ENCODE assay signal across 18 cellular contexts in the genomic region with DNA sequence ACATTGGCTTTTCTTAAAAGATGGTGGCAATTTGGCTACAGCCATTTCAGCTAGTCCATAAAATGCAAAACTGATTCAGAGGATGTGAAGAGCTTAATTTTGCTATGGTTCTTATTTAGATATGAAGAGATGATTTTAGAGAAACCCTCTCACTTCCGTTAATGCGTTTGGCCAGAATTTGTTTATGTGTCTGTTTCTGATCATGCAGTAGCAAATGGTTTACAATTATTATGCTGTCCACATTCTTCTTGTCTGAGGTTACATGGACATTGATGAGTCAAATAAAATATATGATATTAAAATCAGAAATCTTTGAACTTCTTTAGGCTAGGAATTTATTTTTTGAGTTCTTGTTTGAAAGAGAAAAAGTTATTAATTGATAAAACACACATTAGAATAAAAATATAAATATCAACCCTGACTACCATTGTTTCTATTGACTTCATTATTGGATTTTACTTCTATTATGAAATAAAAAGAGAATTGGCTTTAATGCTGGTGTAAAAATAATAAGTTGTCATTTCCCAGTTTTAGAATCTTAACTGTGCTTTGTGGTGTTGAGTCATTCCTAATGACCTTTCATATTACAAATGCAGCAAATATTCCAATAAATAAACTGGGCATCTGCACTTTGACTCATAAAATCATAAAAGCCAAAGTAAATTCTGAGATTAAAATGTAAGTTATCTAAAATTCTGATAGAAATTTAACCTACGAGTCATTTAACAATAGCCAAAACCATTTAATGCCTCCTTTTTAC.
DNase-seq lines count a peak whose midpoint lies in the region; ATAC-seq, FAIRE-seq and TF ChIP-seq lines count a peak whose summit lies in the region.
"Had no signal": no experiment of that assay in that cellular context is flagged by ENCODE, and none has a peak within 500 bp of the region (broad histone marks: within the 10 kb centered on the region; RNA-seq: fewer than 3 reads in every experiment).

No MANE protein-coding gene starts in this region.

- peak overlapping the region; percentile 96 for H4K91ac ChIP-seq in IMR-90 (ENCODE audit: insufficient read depth, low read depth, low read length)

- no peak overlapping the region for H3K9ac ChIP-seq in IMR-90 (ENCODE audit: low read depth, low read length)

- CTCF ChIA-PET in IMR-90 (lab: Yijun Ruan, JAX) (no interaction called here), PC-9 (lab: Charles Lee) (no interaction called here)

- peak overlapping the region; percentile 99 for H2BK120ac ChIP-seq in IMR-90 (ENCODE audit: low read depth, low read length)

- H3K9me3 ChIP-seq in IMR-90 (ENCODE audit: control insufficient read depth, insufficient read depth, low read length) = 0 out of 2 replicates have a peak, but pooled peaks cover 1% of the 10 kb centered on the region
- 0 out of 2 replicates have a peak, but pooled peaks cover 3% of the 10 kb centered on the region for H3K9me3 ChIP-seq in PC-9 (ENCODE audit: insufficient read depth, low read depth)
- H3K9me3 ChIP-seq: thyroid gland had no signal

- no peak overlapping the region for H2AFZ ChIP-seq in IMR-90 (replicated peaks; ENCODE audit: low read length, poor library complexity)
- no peak overlapping the region for H2AFZ ChIP-seq in PC-9

- H3K4me3 ChIP-seq in IMR-90 (ENCODE audit: insufficient read depth, low read depth, low read length) (no peak overlapping the region), cardiac fibroblast (replicated peaks in 1 of 2; ENCODE audit: low read depth in 2 of 2, low read length in 2 of 2) (no peak overlapping the region), PC-9 (no peak overlapping the region)
- H3K4me3 ChIP-seq: thyroid gland had no signal

- peak overlapping the region; percentile 90 to 91 for H4K8ac ChIP-seq in IMR-90 (ENCODE audit: low read depth in 2 of 2, low read length in 2 of 2)

- no peak for FAIRE-seq in GM12892 (lab: Jason Lieb, UNC)
- FAIRE-seq: HepG2 had no signal

- H2BK15ac ChIP-seq in IMR-90 (ENCODE audit: low read depth, low read length) = peak overlapping the region; percentile 98

- H3K4me1 ChIP-seq in IMR-90 (ENCODE audit: control insufficient read depth, insufficient read depth, low read length) = peaks cover 6% of the 10 kb centered on the region
- peaks cover 17% of the 10 kb centered on the region for H3K4me1 ChIP-seq in PC-9 (replicated peaks; ENCODE audit: insufficient read depth)
- H3K4me1 ChIP-seq: thyroid gland had no signal

- no peaks in the 10 kb centered on the region; the same call in 1 of the 2 replicates for H3K9me2 ChIP-seq in PC-9 (ENCODE audit: insufficient read depth)

- H2AK5ac ChIP-seq in IMR-90 (ENCODE audit: low read depth, low read length) = peak overlapping the region; percentile 67

- peak overlapping the region; percentile 55 for H3K18ac ChIP-seq in IMR-90 (ENCODE audit: low read depth, low read length)

- peak overlapping the region; percentile 66; the same call in 1 of the 2 replicates for H3K56ac ChIP-seq in IMR-90 (ENCODE audit: extremely low read depth, insufficient read depth, low read length)

- no peaks in the 10 kb centered on the region for H3K9me1 ChIP-seq in IMR-90 (ENCODE audit: insufficient read depth, low read length)

- no peaks in the 10 kb centered on the region for H4K20me1 ChIP-seq in IMR-90 (ENCODE audit: insufficient read depth, low read length)
- no peaks in the 10 kb centered on the region for H4K20me1 ChIP-seq in PC-9 (ENCODE audit: insufficient read depth)

- H3K36me3 ChIP-seq in IMR-90 (ENCODE audit: control insufficient read depth, insufficient read depth, low read length) (no peaks in the 10 kb centered on the region), PC-9 (ENCODE audit: low read depth) (peaks cover 11% of the 10 kb centered on the region)
- H3K36me3 ChIP-seq: thyroid gland had no signal

- no peaks in the 10 kb centered on the region for H3K79me1 ChIP-seq in IMR-90 (ENCODE audit: low read depth in 1 of 2, low read length in 2 of 2)

- H3K23ac ChIP-seq in IMR-90 (ENCODE audit: low read depth, low read length) = peak overlapping the region; percentile 96

- DNase-seq in A172 (ENCODE audit: low spot score) (peak; percentile 33), IMR-90 (peak; percentile 72), cardiac fibroblast (ENCODE audit: low read depth in 2 of 2) (peak; percentile 51 to 81), glomerular visceral epithelial cell (ENCODE audit: extremely low spot score) (peak; percentile 13), PC-9 (no peak), NCI-H526 (lab: John Stamatoyannopoulos, UW) (no peak), GM12892 (ENCODE audit: insufficient read length) (no peak)
- DNase-seq: 8988T; activated CD4-positive, alpha-beta T cell treated with anti-CD3 and anti-CD28 coated beads for 1 hour; activated naive CD4-positive, alpha-beta T cell; left cardiac atrium; NCI-H2171; occipital lobe; SHP77; stimulated activated CD4-positive, alpha-beta T cell treated with anti-CD3 and anti-CD28 coated beads, Interleukin-4, amount 100 ng/mL, for 4 hours; thyroid gland had no signal

- H3K27ac ChIP-seq in IMR-90 (ENCODE audit: insufficient read depth, low read length) (peak overlapping the region; percentile 13; the same call in 1 of the 2 replicates), PC-9 (no peak overlapping the region)
- H3K27ac ChIP-seq: thyroid gland had no signal

- no CpG with 5 or more reads among the region's 3 CpGs for WGBS in IMR-90 (ENCODE audit: extremely low coverage in 2 of 2, insufficient read length in 1 of 2), 2 experiments

- H3K79me2 ChIP-seq in PC-9 (ENCODE audit: low read depth) = no peaks in the 10 kb centered on the region

- H2BK20ac ChIP-seq in IMR-90 (ENCODE audit: low read depth, low read length) = peak overlapping the region; percentile 99

- peak overlapping the region; percentile 97 for H3K4ac ChIP-seq in IMR-90 (ENCODE audit: low read depth, low read length)

- intact Hi-C loops in IMR-90 (cut with micrococcal nuclease) = no loop called here
- intact Hi-C loops in PC-9 (cut with micrococcal nuclease; ENCODE audit: unreplicated experiment) = no loop called here

- no peaks in the 10 kb centered on the region for H3F3A ChIP-seq in PC-9 (ENCODE audit: insufficient read depth, low read depth)

- BruUV-seq in IMR-90 (replicated peaks; lab: Mats Ljungman, UMichigan) = no TSS peak
- BruUV-seq in PC-9 (replicated peaks; lab: Mats Ljungman, UMichigan) = no TSS peak

- peak overlapping the region; percentile 14; the same call in 1 of the 2 replicates for H4K5ac ChIP-seq in IMR-90 (ENCODE audit: low read depth, low read length)

- ATAC-seq in IMR-90 (ENCODE audit: low read depth) = peak; percentile 38; the same call in 1 of the 2 replicates
- no peak for ATAC-seq in HG02885 (IDR thresholded peaks at IDR 0.05; ENCODE audit: poor library complexity, unreplicated experiment)
- ATAC-seq: HepG2, left cardiac atrium had no signal

- peak overlapping the region; percentile 92 for H2BK5ac ChIP-seq in IMR-90 (ENCODE audit: low read depth, low read length, poor library complexity, severe bottlenecking)

- peak overlapping the region; percentile 99 for H3K14ac ChIP-seq in IMR-90 (replicated peaks; ENCODE audit: low read depth, low read length)

- no peak for TF ChIP-seq POLR2A in IMR-90 (IDR thresholded peaks at IDR 0.05; ENCODE audit: low read depth, low read length)
- TF ChIP-seq POLR2A in GM12892 (IDR thresholded peaks at IDR 0.05; ENCODE audit: low read depth, low read length) = no peak

- H3K27me3 ChIP-seq in IMR-90 (ENCODE audit: control insufficient read depth, insufficient read depth, low read length) (no peaks in the 10 kb centered on the region), PC-9 (ENCODE audit: insufficient read depth, low read depth) (no peaks in the 10 kb centered on the region)
- H3K27me3 ChIP-seq: thyroid gland had no signal

- TF ChIP-seq CTCF in IMR-90 (conservative IDR thresholded peaks at IDR 0.05; ENCODE audit: low read depth, low read length) (no peak), cardiac fibroblast (IDR thresholded peaks at IDR 0.05; ENCODE audit: low read depth, low read length) (no peak), PC-9 (conservative IDR thresholded peaks at IDR 0.05) (no peak)

- in situ Hi-C loops in IMR-90 (cut with MboI; ENCODE audit: low sequenced_read_pairs) = no loop called here

- no peak overlapping the region for H2AK9ac ChIP-seq in IMR-90 (replicated peaks; ENCODE audit: low read depth, low read length, poor library complexity)

- POLR2A ChIA-PET in IMR-90 (lab: Charles Lee; ENCODE audit: unreplicated experiment) = no interaction called here
- POLR2A ChIA-PET in PC-9 (lab: Charles Lee; ENCODE audit: unreplicated experiment) = no interaction called here

- dilution Hi-C loops in IMR-90 (cut with HindIII; ENCODE audit: low sequenced_read_pairs, unreplicated experiment) = no loop called here

- TF ChIP-seq RAD21 in IMR-90 (IDR thresholded peaks at IDR 0.05; ENCODE audit: low read length) = no peak

- H3K4me2 ChIP-seq in IMR-90 (ENCODE audit: low read depth, low read length) (no peak overlapping the region), PC-9 (no peak overlapping the region)

TF ChIP-seq in IMR-90, 13 proteins besides CTCF, POLR2A, EP300 and RAD21:
- TF ChIP-seq CEBPB (IDR thresholded peaks at IDR 0.05; ENCODE audit: low read depth, low read length) (peak; percentile 9; the same call in 1 of the 2 replicates), FOS (IDR thresholded peaks at IDR 0.05; ENCODE audit: low read depth, low read length) (peak; percentile 29; the same call in 1 of the 2 replicates), RCOR1 (IDR thresholded peaks at IDR 0.05; ENCODE audit: insufficient replicate concordance, low read length) (no peak), MXI1 (IDR thresholded peaks at IDR 0.05; ENCODE audit: borderline replicate concordance, low read depth, low read length) (no peak)
- TF ChIP-seq, protein P1, sequence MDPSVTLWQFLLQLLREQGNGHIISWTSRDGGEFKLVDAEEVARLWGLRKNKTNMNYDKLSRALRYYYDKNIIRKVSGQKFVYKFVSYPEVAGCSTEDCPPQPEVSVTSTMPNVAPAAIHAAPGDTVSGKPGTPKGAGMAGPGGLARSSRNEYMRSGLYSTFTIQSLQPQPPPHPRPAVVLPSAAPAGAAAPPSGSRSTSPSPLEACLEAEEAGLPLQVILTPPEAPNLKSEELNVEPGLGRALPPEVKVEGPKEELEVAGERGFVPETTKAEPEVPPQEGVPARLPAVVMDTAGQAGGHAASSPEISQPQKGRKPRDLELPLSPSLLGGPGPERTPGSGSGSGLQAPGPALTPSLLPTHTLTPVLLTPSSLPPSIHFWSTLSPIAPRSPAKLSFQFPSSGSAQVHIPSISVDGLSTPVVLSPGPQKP (IDR thresholded peaks at IDR 0.05; ENCODE audit: borderline replicate concordance, low read depth, low read length) = no peak
TF ChIP-seq in IMR-90: peak in this region for 2.

Comparison
In these comparisons a context has a peak if more than half of its experiments do, and no peak if none do; other contexts are left out.
1. DNase-seq: peak in A172 (single experiment), IMR-90 (single experiment), cardiac fibroblast (2 of 2) and glomerular visceral epithelial cell (single experiment); none in PC-9 (0 of 2), NCI-H526 (0 of 2) and GM12892 (single experiment).